ENCODE assay signal across 8 cellular contexts in the genomic region with DNA sequence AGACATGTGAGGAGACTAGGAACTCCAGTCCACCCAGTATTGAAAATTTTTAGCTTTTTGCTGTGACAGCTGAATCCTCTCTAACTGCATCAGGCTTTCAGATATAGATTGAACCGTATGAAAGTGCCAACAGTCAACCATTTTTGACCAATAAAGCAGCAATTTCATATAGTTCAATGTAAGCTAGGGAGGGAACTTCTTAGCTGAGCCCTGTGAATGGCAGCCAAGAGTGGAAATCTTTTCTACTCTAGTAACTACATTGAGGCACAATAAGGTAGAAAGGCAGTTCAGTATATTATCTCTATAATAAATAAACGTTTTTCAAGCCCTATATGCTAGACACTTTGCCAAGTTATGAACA.
A peak's percentile ranks its signal among the peaks of the same experiment; 100 is the strongest.
DNase-seq lines count a peak whose midpoint lies in the region; ATAC-seq and TF ChIP-seq lines count a peak whose summit lies in the region.

No MANE protein-coding gene starts in this region.

- intact Hi-C loops in PC-3 (cut with micrococcal nuclease) = loop anchor here (5.0 to 10.0 kb wide), 5 partner anchors 57 to 809 kb away; partner anchors contain the start of gene TANK

- H3K27me3 ChIP-seq in PC-3 (ENCODE audit: low read length) (no peaks in the 10 kb centered on the region), neuron (ENCODE audit: insufficient read depth, low read length) (no peaks in the 10 kb centered on the region)

- peak; percentile 23; the same call in 1 of the 2 replicates for TF ChIP-seq CTCF in PC-3 (conservative IDR thresholded peaks at IDR 0.05; ENCODE audit: low read depth, low read length)

- CTCF ChIA-PET in PC-3 (lab: Charles Lee) = interaction anchor here (0.5 to 1.5 kb wide), 7 partner anchors 20 to 1306 kb away, joined by 3 to 7 read pairs (median 4); no protein-coding TSS in a partner anchor

- no peak overlapping the region for H3K9ac ChIP-seq in PC-3 (ENCODE audit: low read length)

- DNase-seq in PC-3 (no peak), superior temporal gyrus (ENCODE audit: extremely low spot score) (no peak), NCI-H2029 (lab: John Stamatoyannopoulos, UW) (no peak), hypothalamus (lab: John Stamatoyannopoulos, UW) (no peak)
- no peak for DNase-seq in stimulated activated CD8-positive, alpha-beta memory T cell treated with anti-CD3 and anti-CD28 coated beads, Interleukin-4, amount 100 ng/mL, for 48 hours

- H3K9me3 ChIP-seq in PC-3 (ENCODE audit: low read length) (no peaks in the 10 kb centered on the region), neuron (ENCODE audit: low read length) (no peaks in the 10 kb centered on the region)

- H4K20me1 ChIP-seq in PC-3 (ENCODE audit: low read length) = no peaks in the 10 kb centered on the region

- no peak overlapping the region for H3K27ac ChIP-seq in PC-3 (ENCODE audit: low read length)

- peak overlapping the region; percentile 35; the same call in 1 of the 2 replicates for H2AFZ ChIP-seq in PC-3 (ENCODE audit: low read length)
- peak overlapping the region; percentile 68 for H2AFZ ChIP-seq in neuron (ENCODE audit: low read depth, low read length)

- H3K4me1 ChIP-seq in PC-3 (ENCODE audit: insufficient read depth, low read length) (peaks cover 3% of the 10 kb centered on the region; the same call in 1 of the 2 replicates), neuron (ENCODE audit: insufficient read depth, low read length) (peaks cover 12% of the 10 kb centered on the region)

- H3K9me2 ChIP-seq in PC-3 (replicated peaks; ENCODE audit: low read length) = no peaks in the 10 kb centered on the region

- POLR2A ChIA-PET in PC-3 (lab: Charles Lee; ENCODE audit: unreplicated experiment) = interaction anchor here (0.7 kb wide), 1 partner anchor 14 kb away, joined by 3 read pairs; no protein-coding TSS in a partner anchor

- H3K79me2 ChIP-seq in PC-3 (ENCODE audit: low read length) = no peaks in the 10 kb centered on the region

- no peaks in the 10 kb centered on the region for H3K36me3 ChIP-seq in PC-3 (ENCODE audit: low read depth, low read length)
- H3K36me3 ChIP-seq in neuron (ENCODE audit: insufficient read depth, low read length) = no peaks in the 10 kb centered on the region

- BruUV-seq in PC-3 (replicated peaks; lab: Mats Ljungman, UMichigan) = no TSS peak

- ATAC-seq in GM19328 (IDR thresholded peaks at IDR 0.05; ENCODE audit: unreplicated experiment) (peak; percentile 34), HG02763 (IDR thresholded peaks at IDR 0.05; ENCODE audit: unreplicated experiment) (peak; percentile 30), PC-3 (peak; percentile 37)

- no peaks in the 10 kb centered on the region for H3F3A ChIP-seq in PC-3 (ENCODE audit: low read length, unreplicated experiment)

- no peak overlapping the region for H3K4me3 ChIP-seq in PC-3 (ENCODE audit: low read length)
- no peak overlapping the region for H3K4me3 ChIP-seq in neuron (ENCODE audit: low read length)

- H3K4me2 ChIP-seq in PC-3 (ENCODE audit: low read length) = peak overlapping the region; percentile 9; the same call in 1 of the 2 replicates
